Comparison of ENCODE assay signal across 8 cellular contexts in genomic region chr3:181326637-181327223, GRCh38.
DNase-seq lines count a peak whose midpoint lies in the region; ATAC-seq, FAIRE-seq and TF ChIP-seq lines count a peak whose summit lies in the region.

No MANE protein-coding gene starts in this region.

- CTCF ChIA-PET in GM10248 (lab: Yijun Ruan, JAX) (interaction anchor here (0.7 to 4.3 kb wide), 25 partner anchors 8 to 1360 kb away, joined by 3 to 38 read pairs (median 3); partner anchors contain the start of gene FXR1), HCT116 (lab: Charles Lee) (interaction anchor here (0.7 to 3.3 kb wide), 8 partner anchors 10 to 1357 kb away, joined by 3 to 31 read pairs (median 6); no protein-coding TSS in a partner anchor)

- H2AFZ ChIP-seq in HCT116 (ENCODE audit: low read depth, low read length, poor library complexity, severe bottlenecking) (no peak overlapping the region), keratinocyte (ENCODE audit: control insufficient read depth, low read length) (no peak overlapping the region)

- H4K20me1 ChIP-seq in HCT116 (ENCODE audit: insufficient read depth) (no peaks in the 10 kb centered on the region), keratinocyte (ENCODE audit: control insufficient read depth, extremely low read depth, insufficient read depth, low read length) (no peaks in the 10 kb centered on the region)

- peak; percentile 65 for TF ChIP-seq CTCF in GM10248 (IDR thresholded peaks at IDR 0.05; ENCODE audit: control extremely low read depth, extremely low read depth, low read depth, missing control alignments)
- TF ChIP-seq CTCF in HCT116 (IDR thresholded peaks at IDR 0.05 in 2 of 3, conservative IDR thresholded peaks at IDR 0.05 in 1 of 3; ENCODE audit: borderline replicate concordance in 1 of 3, insufficient read depth in 1 of 3, low read depth in 2 of 3, low read length in 2 of 3) = peak; percentile 34 to 75 (median 66); a peak in 5 of 6 replicates
- peak; percentile 22 to 68 (median 43) for TF ChIP-seq CTCF in adrenal gland (IDR thresholded peaks at IDR 0.05)
- TF ChIP-seq CTCF in keratinocyte (optimal IDR thresholded peaks at IDR 0.05 in 1 of 3, IDR thresholded peaks at IDR 0.05 in 1 of 3, conservative IDR thresholded peaks at IDR 0.05 in 1 of 3; ENCODE audit: extremely low read depth in 1 of 3, insufficient read depth in 2 of 3, low read length in 3 of 3) = peak; percentile 48 to 61 (median 56)
- TF ChIP-seq CTCF in omental fat pad (IDR thresholded peaks at IDR 0.05) = no peak

- H3K79me2 ChIP-seq in HCT116 (ENCODE audit: insufficient read depth, low read length) = no peaks in the 10 kb centered on the region
- no peaks in the 10 kb centered on the region for H3K79me2 ChIP-seq in keratinocyte (ENCODE audit: control insufficient read depth, insufficient read depth, low read length)

- H3K9me3 ChIP-seq in HCT116 (ENCODE audit: control insufficient read depth in 1 of 2, insufficient read depth in 1 of 2, low read depth in 1 of 2, low read length in 2 of 2) (no peaks in the 10 kb centered on the region), adrenal gland (replicated peaks in 1 of 3) (no peaks in the 10 kb centered on the region), keratinocyte (ENCODE audit: control insufficient read depth, low read depth, low read length) (no peaks in the 10 kb centered on the region)

- H3K27ac ChIP-seq in HCT116 (ENCODE audit: low read depth, low read length) = no peak overlapping the region
- H3K27ac ChIP-seq in adrenal gland = no peak overlapping the region
- no peak overlapping the region for H3K27ac ChIP-seq in keratinocyte (ENCODE audit: control insufficient read depth, insufficient read depth, low read length)

- intact Hi-C loops in HCT116 (cut with micrococcal nuclease) = loop anchor here (1.0 to 10.0 kb wide), 4 partner anchors 374 to 1357 kb away; no protein-coding TSS in a partner anchor
- intact Hi-C loops in adrenal gland (cut with DNase I) = loop anchor here (5.0 to 10.0 kb wide), 2 partner anchors 368 to 376 kb away; no protein-coding TSS in a partner anchor

- TF ChIP-seq RAD21 in HCT116 (IDR thresholded peaks at IDR 0.05; ENCODE audit: low read depth) = peak; percentile 60

- H3K36me3 ChIP-seq in HCT116 (ENCODE audit: control insufficient read depth in 1 of 2, insufficient read depth in 2 of 2, low read length in 2 of 2) (no peaks in the 10 kb centered on the region), adrenal gland (replicated peaks in 1 of 2) (no peaks in the 10 kb centered on the region), keratinocyte (ENCODE audit: control insufficient read depth in 2 of 2, extremely low read depth in 1 of 2, insufficient read depth in 2 of 2, low read length in 2 of 2) (no peaks in the 10 kb centered on the region)

- WGBS in adrenal gland, 4 donors = 53 to 59% (median 56%) methylated on average over 3 of the region's 3 CpGs

- H3K9me1 ChIP-seq in keratinocyte (ENCODE audit: control insufficient read depth, extremely low read depth, insufficient read depth, low read length) = no peaks in the 10 kb centered on the region

- ATAC-seq in HCT116 (peak; percentile 73; the same call in 1 of the 2 replicates), omental fat pad (ENCODE audit: low FRiP score) (no peak)

- H3K4me2 ChIP-seq in HCT116 (ENCODE audit: low read length) (no peak overlapping the region), keratinocyte (ENCODE audit: control insufficient read depth, extremely low read depth, insufficient read depth, low read depth, low read length) (no peak overlapping the region)

- H3K4me3 ChIP-seq in HCT116 (replicated peaks in 1 of 2; ENCODE audit: low read depth in 1 of 2, low read length in 2 of 2) (no peak overlapping the region), adrenal gland (no peak overlapping the region), keratinocyte (ENCODE audit: control insufficient read depth in 2 of 3, extremely low read depth in 1 of 3, insufficient read depth in 2 of 3, low read depth in 1 of 3, low read length in 3 of 3) (no peak overlapping the region)

- RAD21 ChIA-PET in HCT116 (lab: Charles Lee; ENCODE audit: low non-redundant PET in 1 of 2, low total read pairs in 2 of 2, uncharacterized antibody in 2 of 2, unreplicated experiment in 2 of 2) = no interaction called here

- H3K4me1 ChIP-seq in HCT116 (ENCODE audit: control insufficient read depth in 1 of 2, insufficient read depth in 2 of 2, low read length in 2 of 2) = no peaks in the 10 kb centered on the region
- H3K4me1 ChIP-seq in adrenal gland (replicated peaks in 1 of 2) = peaks cover 0 to 14% of the 10 kb centered on the region in 2 donors
- no peaks in the 10 kb centered on the region for H3K4me1 ChIP-seq in keratinocyte (ENCODE audit: control insufficient read depth, extremely low read depth, insufficient read depth, low read length)

- DNase-seq in GM10248 (ENCODE audit: extremely low spot score) = peak; percentile 34
- peak; percentile 15 for DNase-seq in HCT116 (ENCODE audit: low read depth, low spot score)
- peak; percentile 73 to 78 for DNase-seq in NCI-H2081 (lab: John Stamatoyannopoulos, UW)
- no peak for DNase-seq in adrenal gland
- no peak for DNase-seq in keratinocyte (ENCODE audit: low read depth, low spot score)
- no peak for DNase-seq in stimulated activated CD4-positive, alpha-beta T cell treated with anti-CD3 and anti-CD28 coated beads, Interleukin-2, amount 100 ng/mL, for 24 hours
- no peak for DNase-seq in stimulated activated CD4-positive, alpha-beta T cell treated with anti-CD3 and anti-CD28 coated beads, Interleukin-2, amount 100 ng/mL, for 48 hours
- no peak for DNase-seq in omental fat pad (ENCODE audit: low spot score)

- H3K27me3 ChIP-seq in HCT116 (ENCODE audit: insufficient read depth, low read length) = peaks cover 20% of the 10 kb centered on the region
- H3K27me3 ChIP-seq in adrenal gland = no peaks in the 10 kb centered on the region
- no peaks in the 10 kb centered on the region for H3K27me3 ChIP-seq in keratinocyte (ENCODE audit: control insufficient read depth, extremely low read depth, insufficient read depth, low read length)

- dilution Hi-C loops in keratinocyte (cut with MboI; ENCODE audit: extremely low pct_ligation_motif_present, low sequenced_read_pairs) = no loop called here

- TF ChIP-seq POLR2A in HCT116 (IDR thresholded peaks at IDR 0.05; ENCODE audit: borderline replicate concordance, extremely low read depth, insufficient read depth, insufficient read length) (no peak), adrenal gland (IDR thresholded peaks at IDR 0.05) (no peak)

- H3K9ac ChIP-seq in HCT116 (ENCODE audit: low read length) = no peak overlapping the region
- H3K9ac ChIP-seq in keratinocyte (ENCODE audit: control insufficient read depth, extremely low read depth, insufficient read depth, low read length) = no peak overlapping the region

- BruUV-seq in HCT116 (replicated peaks; lab: Mats Ljungman, UMichigan) = no TSS peak

- H3K9me2 ChIP-seq in HCT116 (ENCODE audit: insufficient read depth) = no peaks in the 10 kb centered on the region

- POLR2A ChIA-PET in GM10248 (lab: Yijun Ruan, JAX) = no interaction called here
- POLR2A ChIA-PET in HCT116 (lab: Charles Lee) = no interaction called here

- peak; percentile 39 for FAIRE-seq in keratinocyte (lab: Jason Lieb, UNC)

TF ChIP-seq in HCT116, 20 proteins besides CTCF, POLR2A, EP300 and RAD21 (continues in another document):
- no peak for TF ChIP-seq ZBTB33 (IDR thresholded peaks at IDR 0.05; ENCODE audit: extremely low read depth, insufficient replicate concordance, low read length)
- no peak for TF ChIP-seq ELF1 (IDR thresholded peaks at IDR 0.05; ENCODE audit: borderline replicate concordance, low read depth)
- no peak for TF ChIP-seq FOSL1 (IDR thresholded peaks at IDR 0.05; ENCODE audit: low read depth)
- TF ChIP-seq MAX (IDR thresholded peaks at IDR 0.05) = no peak
- TF ChIP-seq YY1 (IDR thresholded peaks at IDR 0.05; ENCODE audit: extremely low read depth, insufficient replicate concordance, low read depth, low read length) = no peak
- TF ChIP-seq ZNF274 (IDR thresholded peaks at IDR 0.05; ENCODE audit: low read depth, low read length) = no peak
- no peak for TF ChIP-seq SP1 (IDR thresholded peaks at IDR 0.05; ENCODE audit: low read depth)
- TF ChIP-seq JUND (IDR thresholded peaks at IDR 0.05) = no peak
- TF ChIP-seq SRF (IDR thresholded peaks at IDR 0.05; ENCODE audit: low read depth) = no peak
- no peak for TF ChIP-seq EZH2 (IDR thresholded peaks at IDR 0.05)
- no peak for TF ChIP-seq ZFX (IDR thresholded peaks at IDR 0.05)

Comparison
In these comparisons a context has a peak if more than half of its experiments do, and no peak if none do; other contexts are left out.
1. DNase-seq: peak in GM10248 (single experiment), HCT116 (single experiment) and NCI-H2081 (2 of 2); none in adrenal gland (0 of 7), keratinocyte (single experiment), stimulated activated CD4-positive, alpha-beta T cell treated with anti-CD3 and anti-CD28 coated beads, Interleukin-2, amount 100 ng/mL, for 24 hours (0 of 2), stimulated activated CD4-positive, alpha-beta T cell treated with anti-CD3 and anti-CD28 coated beads, Interleukin-2, amount 100 ng/mL, for 48 hours (0 of 2) and omental fat pad (single experiment).
2. CTCF ChIP-seq: peak in GM10248 (single experiment), HCT116 (3 of 3), adrenal gland (6 of 6) and keratinocyte (3 of 3); none in omental fat pad (0 of 3).